ENCODE assay signal across 12 cellular contexts in the genomic region with DNA sequence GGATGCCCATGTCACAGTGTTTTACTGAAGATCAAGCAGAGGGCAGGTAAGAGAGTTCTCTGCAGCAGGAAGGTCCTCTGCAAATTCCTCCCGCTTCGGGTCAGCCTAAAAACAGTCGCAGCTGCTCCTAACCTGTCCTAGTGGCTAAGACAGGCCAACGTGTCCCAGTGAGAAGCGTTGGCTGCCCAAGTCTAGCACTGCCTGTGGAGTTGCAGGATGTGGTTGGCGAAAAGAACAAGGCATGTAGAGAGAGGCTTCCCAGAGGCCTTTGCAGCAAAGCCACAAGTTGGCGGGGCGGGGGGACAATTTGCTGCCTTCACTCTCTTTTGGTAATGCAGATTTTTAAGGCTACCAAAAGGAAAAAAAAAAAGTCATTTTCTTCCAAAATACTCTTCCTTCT.
DNase-seq lines count a peak whose midpoint lies in the region; ATAC-seq and TF ChIP-seq lines count a peak whose summit lies in the region.
"Had no signal": no experiment of that assay in that cellular context is flagged by ENCODE, and none has a peak within 500 bp of the region (broad histone marks: within the 10 kb centered on the region; RNA-seq: fewer than 3 reads in every experiment).

No MANE protein-coding gene starts in this region.

- H3K9ac ChIP-seq in smooth muscle cell (ENCODE audit: low read depth), result no peak overlapping the region

- DNase-seq in activated CD4-positive, CD25-positive, alpha-beta regulatory T cell treated with anti-CD3 and anti-CD28 coated beads, Interleukin-2, amount 50 U/mL, for 16 hours (ENCODE audit: low read depth, low spot score), result peak; percentile 34
- peak; percentile 25 for DNase-seq in activated T-helper 9 cell treated with anti-CD3 and anti-CD28 coated beads, Interleukin-2, amount 50 U/mL, for 16 hours (ENCODE audit: low read depth)
- DNase-seq in sciatic nerve (ENCODE audit: low spot score), result peak; percentile 41
- DNase-seq in stimulated activated CD8-positive, alpha-beta memory T cell treated with anti-CD3 and anti-CD28 coated beads, Interleukin-7, amount 100 ng/mL, for 48 hours (ENCODE audit: extremely low read depth in 1 of 2, low read depth in 1 of 2), result peak; percentile 10 to 27
- no peak for DNase-seq in NCI-H1048 (lab: John Stamatoyannopoulos, UW)
- no peak for DNase-seq in smooth muscle cell (lab: John Stamatoyannopoulos, UW; ENCODE audit: unreplicated experiment)
- DNase-seq: mammary epithelial cell, SHP77 treated with DMSO at 0.1 percent for 48 hours had no signal

- H3K27me3 ChIP-seq in smooth muscle cell (ENCODE audit: low read depth), result no peaks in the 10 kb centered on the region

- no peak for TF ChIP-seq CTCF in smooth muscle cell (IDR thresholded peaks at IDR 0.05; ENCODE audit: borderline replicate concordance, insufficient read depth, poor library complexity, severe bottlenecking)

- no peaks in the 10 kb centered on the region for H3K36me3 ChIP-seq in smooth muscle cell (ENCODE audit: low read depth)

- no peaks in the 10 kb centered on the region for H3K79me2 ChIP-seq in smooth muscle cell (ENCODE audit: low read depth)

- intact Hi-C loops in sciatic nerve (cut with DNase I), result no loop called here

- H2AFZ ChIP-seq in smooth muscle cell (ENCODE audit: low read depth), result no peak overlapping the region

- no peak for ATAC-seq in sciatic nerve
- ATAC-seq in HG02973 (IDR thresholded peaks at IDR 0.05; ENCODE audit: unreplicated experiment), result no peak
- ATAC-seq in HG03159 (IDR thresholded peaks at IDR 0.05; ENCODE audit: unreplicated experiment), result no peak
- ATAC-seq: HCT116 had no signal

- H3K4me3 ChIP-seq in smooth muscle cell, result no peak overlapping the region
- H3K4me3 ChIP-seq: skin epidermis had no signal

- no peaks in the 10 kb centered on the region for H3F3A ChIP-seq in smooth muscle cell (ENCODE audit: low read depth)

- H3K4me2 ChIP-seq in smooth muscle cell, result no peak overlapping the region

- peaks cover 5% of the 10 kb centered on the region for H3K4me1 ChIP-seq in smooth muscle cell (ENCODE audit: low read depth)

- 91% methylated on average over 8 of the region's 8 CpGs for WGBS in smooth muscle cell (ENCODE audit: low lambda C conversion rate)

- no peaks in the 10 kb centered on the region for H4K20me1 ChIP-seq in smooth muscle cell (ENCODE audit: low read depth)

- no peak overlapping the region for H3K27ac ChIP-seq in smooth muscle cell (ENCODE audit: low read depth)

- no peaks in the 10 kb centered on the region for H3K9me3 ChIP-seq in smooth muscle cell (replicated peaks; ENCODE audit: low read depth)

Comparison
In these comparisons a context has a peak if more than half of its experiments do, and no peak if none do; other contexts are left out.
1. DNase-seq: peak in activated CD4-positive, CD25-positive, alpha-beta regulatory T cell treated with anti-CD3 and anti-CD28 coated beads, Interleukin-2, amount 50 U/mL, for 16 hours (single experiment), activated T-helper 9 cell treated with anti-CD3 and anti-CD28 coated beads, Interleukin-2, amount 50 U/mL, for 16 hours (single experiment), sciatic nerve (single experiment) and stimulated activated CD8-positive, alpha-beta memory T cell treated with anti-CD3 and anti-CD28 coated beads, Interleukin-7, amount 100 ng/mL, for 48 hours (2 of 2); none in NCI-H1048 (single experiment) and smooth muscle cell (single experiment).